In genomic region chr3:154182975-154183374, GRCh38 we compare ENCODE assay signal across 18 cellular contexts.
"Had no signal": no experiment of that assay in that cellular context is flagged by ENCODE, and none has a peak within 500 bp of the region (broad histone marks: within the 10 kb centered on the region; RNA-seq: fewer than 3 reads in every experiment).

No MANE protein-coding gene starts in this region.

- FAIRE-seq: frontal cortex had no signal

- H3K9me3 ChIP-seq: mucosa of descending colon, psoas muscle, right lobe of liver had no signal

- H3K27ac ChIP-seq: left ventricle myocardium inferior, psoas muscle, right lobe of liver had no signal

- DNase-seq: activated CD4-positive, alpha-beta T cell treated with anti-CD3 and anti-CD28 coated beads, Interleukin-2, amount 10 ng/mL, durations not matched to agents 7 days and 5 days; activated CD8-positive, alpha-beta memory T cell treated with anti-CD3 and anti-CD28 coated beads, Interleukin-2, amount 50 U/mL, for 48 hours; activated gamma-delta T cell; activated T-cell treated with anti-CD3 and anti-CD28 coated beads, Interleukin-2, amount 50 U/mL, for 72 hours; effector memory CD8-positive, alpha-beta T cell; head of caudate nucleus; left ventricle myocardium inferior; mammary epithelial cell; mucosa of descending colon; naive thymus-derived CD8-positive, alpha-beta T cell; psoas muscle; right lobe of liver; stimulated activated CD4-positive, alpha-beta T cell treated with anti-CD3 and anti-CD28 coated beads, Interleukin-4, amount 100 ng/mL, for 1 hour; stimulated activated naive CD8-positive, alpha-beta T cell treated with anti-CD3 and anti-CD28 coated beads, Interleukin-15, amount 100 ng/mL, for 72 hours; T1000 had no signal

- H3K4me1 ChIP-seq: left ventricle myocardium inferior, psoas muscle, right lobe of liver had no signal

- ATAC-seq: activated CD4-positive, CD25-positive, alpha-beta regulatory T cell treated with anti-CD3 and anti-CD28 coated beads, Interleukin-2, amount 50 U/mL, for 24 hours; activated T-cell treated with anti-CD3 and anti-CD28 coated beads, Interleukin-2, amount 50 U/mL, for 72 hours; effector memory CD8-positive, alpha-beta T cell; mucosa of descending colon; naive thymus-derived CD8-positive, alpha-beta T cell; psoas muscle; right lobe of liver; stimulated activated naive CD8-positive, alpha-beta T cell treated with anti-CD3 and anti-CD28 coated beads, Interleukin-15, amount 100 ng/mL, for 72 hours had no signal

- H3K4me3 ChIP-seq: left ventricle myocardium inferior, mucosa of descending colon, psoas muscle, right lobe of liver, smooth muscle cell had no signal

- H3K36me3 ChIP-seq: left ventricle myocardium inferior had no signal

- H3K27me3 ChIP-seq: right lobe of liver had no signal
